Comparison of ENCODE assay signal across 1 cellular context in the genomic region with DNA sequence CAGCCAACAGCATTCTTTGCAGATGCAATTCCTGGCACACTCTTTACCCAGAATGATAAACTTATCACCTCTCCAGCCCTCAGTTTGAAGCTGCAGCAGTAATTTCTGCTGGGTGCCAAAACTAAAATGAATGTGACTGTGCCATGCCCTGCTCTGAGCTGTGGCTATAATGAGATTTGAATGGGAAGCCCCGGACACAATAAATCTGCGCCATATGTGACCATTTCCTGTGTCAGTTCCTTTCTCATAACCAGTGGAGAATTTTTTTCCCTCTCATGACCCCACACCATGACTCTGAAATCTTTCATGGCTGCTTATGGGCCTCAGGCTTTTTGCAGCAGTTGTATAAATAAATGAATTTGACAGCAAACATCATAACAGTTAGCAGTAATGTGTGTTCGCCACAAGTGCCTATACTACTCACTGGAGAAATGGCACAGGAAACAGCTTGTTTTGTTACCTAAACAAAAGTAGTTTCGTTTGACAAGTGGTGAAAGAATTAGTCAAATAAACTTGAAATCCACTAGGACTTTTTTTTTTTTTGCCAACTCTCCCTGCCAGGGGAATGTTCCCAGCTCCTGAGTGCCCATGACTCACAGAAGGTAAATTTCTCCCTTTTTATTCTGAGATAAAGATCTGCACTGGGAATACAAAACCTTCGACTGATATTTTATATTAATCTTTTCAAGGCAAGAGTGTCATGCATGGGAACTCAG.
TF ChIP-seq lines count a peak whose summit lies in the region.

No MANE protein-coding gene starts in this region.

TF ChIP-seq in GM12878, 131 proteins besides CTCF, POLR2A, EP300 and RAD21 (continued from another document):
- TF ChIP-seq, protein P1, sequence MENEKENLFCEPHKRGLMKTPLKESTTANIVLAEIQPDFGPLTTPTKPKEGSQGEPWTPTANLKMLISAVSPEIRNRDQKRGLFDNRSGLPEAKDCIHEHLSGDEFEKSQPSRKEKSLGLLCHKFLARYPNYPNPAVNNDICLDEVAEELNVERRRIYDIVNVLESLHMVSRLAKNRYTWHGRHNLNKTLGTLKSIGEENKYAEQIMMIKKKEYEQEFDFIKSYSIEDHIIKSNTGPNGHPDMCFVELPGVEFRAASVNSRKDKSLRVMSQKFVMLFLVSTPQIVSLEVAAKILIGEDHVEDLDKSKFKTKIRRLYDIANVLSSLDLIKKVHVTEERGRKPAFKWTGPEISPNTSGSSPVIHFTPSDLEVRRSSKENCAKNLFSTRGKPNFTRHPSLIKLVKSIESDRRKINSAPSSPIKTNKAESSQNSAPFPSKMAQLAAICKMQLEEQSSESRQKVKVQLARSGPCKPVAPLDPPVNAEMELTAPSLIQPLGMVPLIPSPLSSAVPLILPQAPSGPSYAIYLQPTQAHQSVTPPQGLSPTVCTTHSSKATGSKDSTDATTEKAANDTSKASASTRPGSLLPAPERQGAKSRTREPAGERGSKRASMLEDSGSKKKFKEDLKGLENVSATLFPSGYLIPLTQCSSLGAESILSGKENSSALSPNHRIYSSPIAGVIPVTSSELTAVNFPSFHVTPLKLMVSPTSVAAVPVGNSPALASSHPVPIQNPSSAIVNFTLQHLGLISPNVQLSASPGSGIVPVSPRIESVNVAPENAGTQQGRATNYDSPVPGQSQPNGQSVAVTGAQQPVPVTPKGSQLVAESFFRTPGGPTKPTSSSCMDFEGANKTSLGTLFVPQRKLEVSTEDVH (IDR thresholded peaks at IDR 0.05; ENCODE audit: low read depth, partially characterized antibody): no peak
- TF ChIP-seq IKZF1 (conservative IDR thresholded peaks at IDR 0.05): peak; percentile 30; the same call in 1 of the 2 replicates
- no peak for TF ChIP-seq YY1 (IDR thresholded peaks at IDR 0.05; ENCODE audit: low read depth, low read length)
- TF ChIP-seq BCLAF1 (IDR thresholded peaks at IDR 0.05): no peak
- TF ChIP-seq SMC3 (IDR thresholded peaks at IDR 0.05; ENCODE audit: borderline replicate concordance, low read length): no peak
- TF ChIP-seq, protein P2, sequence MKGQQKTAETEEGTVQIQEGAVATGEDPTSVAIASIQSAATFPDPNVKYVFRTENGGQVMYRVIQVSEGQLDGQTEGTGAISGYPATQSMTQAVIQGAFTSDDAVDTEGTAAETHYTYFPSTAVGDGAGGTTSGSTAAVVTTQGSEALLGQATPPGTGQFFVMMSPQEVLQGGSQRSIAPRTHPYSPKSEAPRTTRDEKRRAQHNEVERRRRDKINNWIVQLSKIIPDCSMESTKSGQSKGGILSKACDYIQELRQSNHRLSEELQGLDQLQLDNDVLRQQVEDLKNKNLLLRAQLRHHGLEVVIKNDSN (IDR thresholded peaks at IDR 0.05; ENCODE audit: borderline replicate concordance, extremely low read length, insufficient read depth, low read depth, low read length): no peak
- TF ChIP-seq, protein P3, sequence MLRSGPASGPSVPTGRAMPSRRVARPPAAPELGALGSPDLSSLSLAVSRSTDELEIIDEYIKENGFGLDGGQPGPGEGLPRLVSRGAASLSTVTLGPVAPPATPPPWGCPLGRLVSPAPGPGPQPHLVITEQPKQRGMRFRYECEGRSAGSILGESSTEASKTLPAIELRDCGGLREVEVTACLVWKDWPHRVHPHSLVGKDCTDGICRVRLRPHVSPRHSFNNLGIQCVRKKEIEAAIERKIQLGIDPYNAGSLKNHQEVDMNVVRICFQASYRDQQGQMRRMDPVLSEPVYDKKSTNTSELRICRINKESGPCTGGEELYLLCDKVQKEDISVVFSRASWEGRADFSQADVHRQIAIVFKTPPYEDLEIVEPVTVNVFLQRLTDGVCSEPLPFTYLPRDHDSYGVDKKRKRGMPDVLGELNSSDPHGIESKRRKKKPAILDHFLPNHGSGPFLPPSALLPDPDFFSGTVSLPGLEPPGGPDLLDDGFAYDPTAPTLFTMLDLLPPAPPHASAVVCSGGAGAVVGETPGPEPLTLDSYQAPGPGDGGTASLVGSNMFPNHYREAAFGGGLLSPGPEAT (IDR thresholded peaks at IDR 0.05; ENCODE audit: low read depth): 0 out of 2 replicates have a peak, but pooled peaks have one; percentile 22
- TF ChIP-seq CBFB (IDR thresholded peaks at IDR 0.05; ENCODE audit: low read depth): no peak
- TF ChIP-seq RB1 (IDR thresholded peaks at IDR 0.05; ENCODE audit: borderline replicate concordance): no peak
- TF ChIP-seq MEF2B (IDR thresholded peaks at IDR 0.05; ENCODE audit: partially characterized antibody, poor library complexity, severe bottlenecking): no peak
- TF ChIP-seq SUPT20H (IDR thresholded peaks at IDR 0.05; ENCODE audit: borderline replicate concordance, control insufficient read depth, low read depth, low read length): no peak
- TF ChIP-seq IRF3 (IDR thresholded peaks at IDR 0.05): no peak
- no peak for TF ChIP-seq SMAD5 (IDR thresholded peaks at IDR 0.05; ENCODE audit: low read depth)
- TF ChIP-seq SREBF1 (IDR thresholded peaks at IDR 0.05; ENCODE audit: low read length): no peak
- 0 out of 2 replicates have a peak, but pooled peaks have one; percentile 20 for TF ChIP-seq GABPA (IDR thresholded peaks at IDR 0.05; ENCODE audit: low read depth)
- TF ChIP-seq SIN3A (IDR thresholded peaks at IDR 0.05; ENCODE audit: low read depth, low read length): no peak
- no peak for TF ChIP-seq SUZ12 (IDR thresholded peaks at IDR 0.05; ENCODE audit: unreplicated experiment)
- TF ChIP-seq HCFC1 (IDR thresholded peaks at IDR 0.05; ENCODE audit: low read length): no peak
- no peak for TF ChIP-seq ASH2L (IDR thresholded peaks at IDR 0.05; ENCODE audit: borderline replicate concordance, low read depth)
- no peak for TF ChIP-seq NR2C2 (IDR thresholded peaks at IDR 0.05; ENCODE audit: borderline replicate concordance, control insufficient read depth, insufficient read length, low read depth)
- TF ChIP-seq IKZF2 (IDR thresholded peaks at IDR 0.05): peak; percentile 21 to 37; a peak in 1 of 4 replicates
- no peak for TF ChIP-seq JUND (IDR thresholded peaks at IDR 0.05; ENCODE audit: low read depth, low read length)
- TF ChIP-seq SPI1 (IDR thresholded peaks at IDR 0.05; ENCODE audit: borderline replicate concordance, insufficient read depth, low read depth, low read length): peak; percentile 48; the same call in 1 of the 2 replicates
- 0 out of 2 replicates have a peak, but pooled peaks have one; percentile 38 for TF ChIP-seq ZNF384 (IDR thresholded peaks at IDR 0.05; ENCODE audit: borderline replicate concordance, low read depth, low read length)
- TF ChIP-seq PML (IDR thresholded peaks at IDR 0.05; ENCODE audit: low read length): no peak
- TF ChIP-seq CREB1 (IDR thresholded peaks at IDR 0.05; ENCODE audit: low read depth): no peak
TF ChIP-seq in GM12878: peak in this region for 6.
